In the genomic region with DNA sequence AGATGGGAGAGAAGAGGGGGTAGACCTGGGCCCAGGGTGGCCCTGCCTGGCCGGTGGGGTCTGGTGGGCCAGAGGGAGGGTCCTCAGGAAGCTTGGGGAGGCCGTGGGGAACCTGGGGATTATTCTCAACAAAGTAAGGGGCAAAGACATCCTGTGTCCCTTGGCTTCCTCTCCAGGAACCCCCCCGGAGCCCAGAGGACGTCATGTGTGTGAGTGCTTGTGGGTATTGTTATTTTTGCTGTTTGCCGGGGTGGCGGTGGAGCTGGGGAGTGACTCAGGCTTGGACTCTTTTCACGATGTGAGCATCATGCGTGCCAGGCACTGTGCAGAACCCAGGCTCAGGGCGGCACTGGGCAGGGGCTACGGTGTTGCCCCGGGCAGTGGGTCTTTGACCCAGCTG, we compare ENCODE assay signal across 15 cellular contexts. TPM values are rescaled to one million over a fixed set of nuclear protein-coding genes. Genes with fewer than 3 reads are reported as not detected.
DNase-seq lines count a peak whose midpoint lies in the region; ATAC-seq and TF ChIP-seq lines count a peak whose summit lies in the region.
"Had no signal": no experiment of that assay in that cellular context is flagged by ENCODE, and none has a peak within 500 bp of the region (broad histone marks: within the 10 kb centered on the region; RNA-seq: fewer than 3 reads in every experiment).

No MANE protein-coding gene starts in this region.

- H3K27me3 Mint-ChIP-seq in endodermal cell (ENCODE audit: insufficient read depth) = peaks cover 76% of the 10 kb centered on the region

- H3K27ac Mint-ChIP-seq in endodermal cell = no peak overlapping the region
- H3K27ac Mint-ChIP-seq: CD14-positive monocyte, immature natural killer cell had no signal

- peak; percentile 13 for DNase-seq in GM03348 (ENCODE audit: low spot score)
- DNase-seq in adrenal gland = peak in 1 of 7 donors; percentile 50
- no peak for DNase-seq in SKM-1 treated with dmso at 0.1 percent for 144 hours (lab: John Stamatoyannopoulos, UW; ENCODE audit: unreplicated experiment)
- no peak for DNase-seq in omental fat pad (ENCODE audit: low spot score)
- no peak for DNase-seq in stimulated activated CD4-positive, alpha-beta T cell treated with anti-CD3 and anti-CD28 coated beads, Interleukin-12 subunit alpha, Interleukin-12 subunit beta, amount 100 ng/mL, for 4 hours
- no peak for DNase-seq in endodermal cell
- DNase-seq: immature natural killer cell, NCI-H2081, nucleus accumbens had no signal

- H3K4me1 ChIP-seq in adrenal gland (replicated peaks in 1 of 2) = peaks cover 0 to 6% of the 10 kb centered on the region in 2 donors
- H3K4me1 ChIP-seq in skeletal muscle tissue (ENCODE audit: control insufficient read depth in 3 of 3, insufficient read depth in 3 of 3, low read length in 3 of 3) = peaks cover 0 to 8% (median 6%) of the 10 kb centered on the region in 3 donors
- H3K4me1 ChIP-seq in endodermal cell (ENCODE audit: control insufficient read depth, insufficient read depth, low read length) = no peaks in the 10 kb centered on the region

- TF ChIP-seq CTCF in adrenal gland (IDR thresholded peaks at IDR 0.05) (no peak), omental fat pad (IDR thresholded peaks at IDR 0.05) (no peak), endodermal cell (conservative IDR thresholded peaks at IDR 0.05) (no peak)

- H3K9me3 ChIP-seq in adrenal gland (replicated peaks in 1 of 3) (no peaks in the 10 kb centered on the region), skeletal muscle tissue (ENCODE audit: control insufficient read depth in 3 of 3, low read length in 3 of 3) (no peaks in the 10 kb centered on the region), endodermal cell (ENCODE audit: control insufficient read depth, low read length) (no peaks in the 10 kb centered on the region)
- H3K9me3 ChIP-seq: ascending aorta, thoracic aorta had no signal

- H3K27me3 ChIP-seq in adrenal gland (peaks cover 20% of the 10 kb centered on the region), layer of hippocampus (ENCODE audit: control insufficient read depth, insufficient read depth, low read length) (peaks cover 10% of the 10 kb centered on the region), skeletal muscle tissue (ENCODE audit: control insufficient read depth in 3 of 3, insufficient read depth in 3 of 3, low read length in 3 of 3) (peaks cover 41 to 54% (median 51%) of the 10 kb centered on the region in 3 donors), endodermal cell (ENCODE audit: control insufficient read depth, insufficient read depth, low read length, poor library complexity, severe bottlenecking) (peaks cover 31% of the 10 kb centered on the region)

- no peak overlapping the region for H3K4me3 Mint-ChIP-seq in endodermal cell

- peaks cover 12% of the 10 kb centered on the region for H3K4me1 Mint-ChIP-seq in endodermal cell

- no peaks in the 10 kb centered on the region for H3K36me3 ChIP-seq in adrenal gland (replicated peaks in 1 of 2)
- H3K36me3 ChIP-seq in skeletal muscle tissue (ENCODE audit: control insufficient read depth in 3 of 3, insufficient read depth in 3 of 3, low read length in 3 of 3) = peaks cover 0 to 4% (median 3%) of the 10 kb centered on the region in 3 donors
- H3K36me3 ChIP-seq in endodermal cell (ENCODE audit: control insufficient read depth, insufficient read depth, low read length) = no peaks in the 10 kb centered on the region
- H3K36me3 ChIP-seq: ascending aorta, thoracic aorta had no signal

- intact Hi-C loops in adrenal gland (cut with DNase I) = no loop called here

- 55 to 78% (median 57%) methylated on average over 2 to 11 of the region's 11 CpGs for WGBS in adrenal gland, 4 donors
- WGBS in endodermal cell (ENCODE audit: insufficient coverage in 1 of 2, insufficient read length in 1 of 2), 2 experiments = 91 to 94% methylated on average over 5 to 11 of the region's 11 CpGs

- H3K9me3 Mint-ChIP-seq in endodermal cell = no peaks in the 10 kb centered on the region

- H3K27ac ChIP-seq in adrenal gland (peak overlapping the region in 4 of 5 donors; percentile 19 to 85 (median 43)), layer of hippocampus (ENCODE audit: low read depth, low read length) (peak overlapping the region; percentile 10), skeletal muscle tissue (ENCODE audit: low read depth, low read length) (peak overlapping the region; percentile 79), endodermal cell (ENCODE audit: low read depth, low read length) (no peak overlapping the region)
- H3K27ac ChIP-seq: thoracic aorta had no signal

- H3K9ac ChIP-seq in skeletal muscle tissue (ENCODE audit: low read depth in 1 of 3, low read length in 3 of 3) (peak overlapping the region in 1 of 3 donors; percentile 33), endodermal cell (ENCODE audit: extremely low read depth, low read length, poor library complexity, severe bottlenecking) (no peak overlapping the region)

- H3K36me3 Mint-ChIP-seq in endodermal cell (ENCODE audit: low read depth) = no peaks in the 10 kb centered on the region

- ATAC-seq in omental fat pad (ENCODE audit: low FRiP score) = no peak

- TF ChIP-seq POLR2A in adrenal gland (IDR thresholded peaks at IDR 0.05) = no peak

- H3K4me3 ChIP-seq in adrenal gland (no peak overlapping the region), skeletal muscle tissue (ENCODE audit: low read length in 3 of 3) (no peak overlapping the region), endodermal cell (ENCODE audit: low read length) (no peak overlapping the region)
- H3K4me3 ChIP-seq: ascending aorta, thoracic aorta had no signal

RNA-seq across cellular contexts. Expression of a gene that starts 1.0 kb away (rescaled TPM):
- total RNA-seq in adrenal gland = 10 to 100 TPM in 3 of 8 donors, 1 to 10 TPM in 5; 5.4 to 26.1 (median 9.8) TPM
- polyA plus RNA-seq in adrenal gland = 10 to 100 TPM in 2 of 3 donors, under 1 TPM in 1; 0.88 to 44.0 (median 21.3) TPM
- total RNA-seq in skeletal muscle tissue = 4.2 TPM
- 10 to 100 TPM in 3 of 4 donors, 1 to 10 TPM in 1; 3.3 to 61.3 (median 19.4) TPM for total RNA-seq in omental fat pad
- 10 to 100 TPM in 1 of 2 donors, 1 to 10 TPM in 1; 9.4 to 11.1 TPM for total RNA-seq in endodermal cell
- polyA plus RNA-seq in endodermal cell (2013, experiment 1 of 2) = 9.9 TPM
- polyA plus RNA-seq in endodermal cell (2013, experiment 2 of 2) = 9.9 TPM
- total RNA-seq: T-helper 1 cell treated with Interleukin-12 subunit alpha and Interleukin-12 subunit beta and Interleukin-4 antibody, amounts not matched to agents 30 ng/mL and 1 ng/mL, for 36 hours had no signal
- polyA plus RNA-seq: CD14-positive monocyte, immature natural killer cell had no signal

RNA-seq across cellular contexts. Expression of a gene that starts 43.7 kb away (rescaled TPM):
- total RNA-seq in adrenal gland (10 to 100 TPM; 35.6 to 87.8 (median 67.5) TPM), skeletal muscle tissue (5.2 TPM), omental fat pad (10 to 100 TPM; 29.9 to 43.5 (median 36.1) TPM), endodermal cell (10 to 100 TPM; 28.6 to 30.6 TPM)
- polyA plus RNA-seq in adrenal gland = 100 to 1,000 TPM in 2 of 3 donors, 1 to 10 TPM in 1; 5.5 to 168 (median 103) TPM
- 26.8 TPM for polyA plus RNA-seq in endodermal cell (2013, experiment 1 of 2)
- polyA plus RNA-seq in endodermal cell (2013, experiment 2 of 2) = 23.1 TPM
